In genomic region chr22:37229012-37229804, GRCh38 we compare ENCODE assay signal across 8 cellular contexts. TPM values are rescaled to one million over a fixed set of nuclear protein-coding genes. Genes with fewer than 3 reads are reported as not detected.
DNase-seq lines count a peak whose midpoint lies in the region; ATAC-seq and TF ChIP-seq lines count a peak whose summit lies in the region.
"Had no signal": no experiment of that assay in that cellular context is flagged by ENCODE, and none has a peak within 500 bp of the region (broad histone marks: within the 10 kb centered on the region; RNA-seq: fewer than 3 reads in every experiment).

No MANE protein-coding gene starts in this region.

- in situ Hi-C loops in Panc1 (cut with HindIII; ENCODE audit: low pct_unique_long_range_greater_than_20kb, low sequenced_read_pairs) = no loop called here

- H3K27ac Mint-ChIP-seq in dendritic cell treated with granulocyte-macrophage colony-stimulating factor and Interleukin-4, amounts not matched to agents 40 ng/mL and 50 ng/mL, for 4 days = peak overlapping the region; percentile 94

- H3K27ac ChIP-seq in Panc1 (ENCODE audit: low read length) (peak overlapping the region; percentile 61), coronary artery (peak overlapping the region in 1 of 2 donors; percentile 51)
- H3K27ac ChIP-seq: tibial artery had no signal

- no peaks in the 10 kb centered on the region for H3K27me3 Mint-ChIP-seq in dendritic cell treated with granulocyte-macrophage colony-stimulating factor and Interleukin-4, amounts not matched to agents 40 ng/mL and 50 ng/mL, for 4 days

- no peaks in the 10 kb centered on the region for H3K9me3 Mint-ChIP-seq in dendritic cell treated with granulocyte-macrophage colony-stimulating factor and Interleukin-4, amounts not matched to agents 40 ng/mL and 50 ng/mL, for 4 days

- TF ChIP-seq POLR2A in GM18526 (IDR thresholded peaks at IDR 0.05; ENCODE audit: extremely low read depth, insufficient read length) = peak; percentile 1

- peaks cover 21% of the 10 kb centered on the region for H3K4me1 ChIP-seq in Panc1 (ENCODE audit: control insufficient read depth, insufficient read depth, low read length)

- POLR2A ChIA-PET in Panc1 (lab: Charles Lee) = interaction anchor here (0.6 kb wide), 2 partner anchors 12 to 341 kb away, joined by 3 to 7 read pairs; no protein-coding TSS in a partner anchor

- DNase-seq in Panc1 (ENCODE audit: low read depth, low spot score) (peak; percentile 20), sciatic nerve (ENCODE audit: low spot score) (no peak), coronary artery (ENCODE audit: low spot score) (no peak), T-helper 9 cell (no peak)

- intact Hi-C loops in Panc1 (cut with micrococcal nuclease; ENCODE audit: unreplicated experiment) = no loop called here
- intact Hi-C loops in dendritic cell treated with granulocyte-macrophage colony-stimulating factor and Interleukin-4, amounts not matched to agents 40 ng/mL and 50 ng/mL, for 4 days (cut with micrococcal nuclease) = no loop called here
- intact Hi-C loops in sciatic nerve (cut with DNase I) = no loop called here

- H3K27me3 ChIP-seq in Panc1 (ENCODE audit: control insufficient read depth, insufficient read depth, low read length) = no peaks in the 10 kb centered on the region

- H3K4me1 Mint-ChIP-seq in dendritic cell treated with granulocyte-macrophage colony-stimulating factor and Interleukin-4, amounts not matched to agents 40 ng/mL and 50 ng/mL, for 4 days (ENCODE audit: low read depth) = peaks cover 91% of the 10 kb centered on the region

- no TSS peak for BruUV-seq in Panc1 (replicated peaks; lab: Mats Ljungman, UMichigan)

- peaks cover 85% of the 10 kb centered on the region for H3K36me3 Mint-ChIP-seq in dendritic cell treated with granulocyte-macrophage colony-stimulating factor and Interleukin-4, amounts not matched to agents 40 ng/mL and 50 ng/mL, for 4 days (ENCODE audit: low read depth)

- no peaks in the 10 kb centered on the region for H3K36me3 ChIP-seq in Panc1 (ENCODE audit: control insufficient read depth, insufficient read depth, low read length)
- H3K36me3 ChIP-seq: tibial artery had no signal

- no peaks in the 10 kb centered on the region for H3K9me3 ChIP-seq in Panc1 (ENCODE audit: control insufficient read depth, insufficient read depth, low read depth, low read length)
- H3K9me3 ChIP-seq: tibial artery had no signal

- ATAC-seq in Panc1 (peak; percentile 75), sciatic nerve (peak; percentile 21), HG03108 (IDR thresholded peaks at IDR 0.05; ENCODE audit: unreplicated experiment) (no peak)

- H3K4me3 ChIP-seq in Panc1 (ENCODE audit: low read depth in 2 of 2, low read length in 2 of 2) = no peak overlapping the region
- no peak overlapping the region for H3K4me3 ChIP-seq in coronary artery
- H3K4me3 ChIP-seq: tibial artery had no signal

- CTCF ChIA-PET in Panc1 (lab: Charles Lee) = interaction anchor here (0.6 to 1.5 kb wide), 3 partner anchors 11 to 30 kb away, joined by 3 to 4 read pairs (median 3); no protein-coding TSS in a partner anchor

- H3K4me3 Mint-ChIP-seq in dendritic cell treated with granulocyte-macrophage colony-stimulating factor and Interleukin-4, amounts not matched to agents 40 ng/mL and 50 ng/mL, for 4 days = peak overlapping the region; percentile 61

- no peak for TF ChIP-seq CTCF in Panc1 (IDR thresholded peaks at IDR 0.05)
- TF ChIP-seq CTCF in coronary artery (IDR thresholded peaks at IDR 0.05) = no peak

RNA-seq across cellular contexts. Expression of gene RAC2, which starts 14.9 kb away (rescaled TPM):
- 1.5 TPM for total RNA-seq in Panc1 (2021; ENCODE audit: unreplicated experiment)
- 0.55 TPM for polyA plus RNA-seq in Panc1 (2012; ENCODE audit: insufficient read length)
- 18.9 TPM for total RNA-seq in sciatic nerve

RNA-seq across cellular contexts. Expression of gene SSTR3, which starts 16.9 kb away (rescaled TPM):
- total RNA-seq in Panc1 (2021; ENCODE audit: unreplicated experiment) (0.08 TPM), sciatic nerve (not detected)
- polyA plus RNA-seq in Panc1 (2012; ENCODE audit: insufficient read length) = not detected

RNA-seq across cellular contexts. Expression of gene C1QTNF6, which starts 41.2 kb away (rescaled TPM):
- total RNA-seq in Panc1 (2021; ENCODE audit: unreplicated experiment) (25.0 TPM), sciatic nerve (7.8 TPM)
- polyA plus RNA-seq in Panc1 (2012; ENCODE audit: insufficient read length) = 24.0 TPM

RNA-seq across cellular contexts. Expression of gene CYTH4, which starts 53.1 kb away (rescaled TPM):
- 1.3 TPM for total RNA-seq in Panc1 (2021; ENCODE audit: unreplicated experiment)
- polyA plus RNA-seq in Panc1 (2012; ENCODE audit: insufficient read length) = 1.6 TPM
- 40.0 TPM for total RNA-seq in sciatic nerve
